Comparison of ENCODE assay signal across 8 cellular contexts in genomic region chr3:14402304-14402811, GRCh38. TPM values are rescaled to one million over a fixed set of nuclear protein-coding genes. Genes with fewer than 3 reads are reported as not detected.
A peak's percentile ranks its signal among the peaks of the same experiment; 100 is the strongest.
DNase-seq lines count a peak whose midpoint lies in the region; TF ChIP-seq lines count a peak whose summit lies in the region.

SLC6A6 (plus strand) TSS chr3:14402606; CDS start chr3:14443635, 41,029 bp downstream.

- H3K4me3 ChIP-seq in GM08714 (ENCODE audit: low read length) (peak within 1 kb of the TSS; percentile 85), HFF-Myc (replicated peaks; ENCODE audit: low read depth, low read length) (peak within 1 kb of the TSS; percentile 100)

- CTCF ChIA-PET in activated naive CD4-positive, alpha-beta T cell treated with anti-CD3 and anti-CD28 coated beads for 36 hours (lab: Charles Lee): interaction anchor here (1.0 to 3.8 kb wide), 8 partner anchors 22 to 199 kb away, joined by 3 to 34 read pairs (median 7); no protein-coding TSS in a partner anchor

- peak; percentile 77 for DNase-seq in HFF-Myc (ENCODE audit: extremely low read depth, low read depth)
- DNase-seq in NAMALWA (ENCODE audit: low spot score): peak; percentile 98
- DNase-seq in SK-N-DZ (ENCODE audit: low spot score): peak; percentile 97
- DNase-seq in activated naive CD4-positive, alpha-beta T cell treated with anti-CD3 and anti-CD28 coated beads for 36 hours: peak; percentile 91
- DNase-seq in germinal center (ENCODE audit: low spot score): peak; percentile 94
- DNase-seq in nucleus accumbens (lab: John Stamatoyannopoulos, UW): peak in 55 of 56 donors; percentile 43 to 95 (median 84)
- peak; percentile 86 for DNase-seq in superior temporal gyrus (ENCODE audit: extremely low spot score)

- H3K4me1 Mint-ChIP-seq in activated naive CD4-positive, alpha-beta T cell treated with anti-CD3 and anti-CD28 coated beads for 36 hours (ENCODE audit: low read depth): peaks cover 32% of the 10 kb centered on the region

- peak within 1 kb of the TSS; percentile 91 for H3K27ac Mint-ChIP-seq in activated naive CD4-positive, alpha-beta T cell treated with anti-CD3 and anti-CD28 coated beads for 36 hours

- no peaks in the 10 kb centered on the region for H3K9me3 Mint-ChIP-seq in activated naive CD4-positive, alpha-beta T cell treated with anti-CD3 and anti-CD28 coated beads for 36 hours

- peaks cover 4% of the 10 kb centered on the region for H3K36me3 Mint-ChIP-seq in activated naive CD4-positive, alpha-beta T cell treated with anti-CD3 and anti-CD28 coated beads for 36 hours (ENCODE audit: low read depth)

- intact Hi-C loops in activated naive CD4-positive, alpha-beta T cell treated with anti-CD3 and anti-CD28 coated beads for 36 hours (cut with micrococcal nuclease): loop anchor here (1.0 to 5.0 kb wide), 9 partner anchors 30 to 922 kb away; partner anchors contain the start of genes CCDC174, CHCHD4, HDAC11 and LSM3

- TF ChIP-seq CTCF in HFF-Myc (IDR thresholded peaks at IDR 0.05; ENCODE audit: low read depth, low read length, missing control alignments): peak; percentile 42

- H3K27me3 Mint-ChIP-seq in activated naive CD4-positive, alpha-beta T cell treated with anti-CD3 and anti-CD28 coated beads for 36 hours (ENCODE audit: low read depth): no peaks in the 10 kb centered on the region

- peak within 1 kb of the TSS; percentile 96 for H3K4me3 Mint-ChIP-seq in activated naive CD4-positive, alpha-beta T cell treated with anti-CD3 and anti-CD28 coated beads for 36 hours

RNA-seq across cellular contexts. Expression of gene SLC6A6, which starts in this region (rescaled TPM):
- polyA plus RNA-seq in SK-N-DZ (2014; cell fraction: cytosol; rRNA removed): 23.6 and 27.2 TPM in 2 replicates
- polyA plus RNA-seq in SK-N-DZ (2014; cell fraction: nucleus; rRNA removed): 49.9 and 68.9 TPM in 2 replicates
- total RNA-seq in activated naive CD4-positive, alpha-beta T cell treated with anti-CD3 and anti-CD28 coated beads for 36 hours: 10 to 100 TPM; 32.2 to 36.9 TPM

Comparison
In these comparisons a context has a peak if more than half of its experiments do, and no peak if none do; other contexts are left out.
1. Peak in every context shown above with its lines: DNase-seq and H3K4me3 ChIP-seq.